ENCODE assay signal across 16 cellular contexts in genomic region chr17:74027539-74027938, GRCh38.
DNase-seq lines count a peak whose midpoint lies in the region; ATAC-seq and TF ChIP-seq lines count a peak whose summit lies in the region.
"Had no signal": no experiment of that assay in that cellular context is flagged by ENCODE, and none has a peak within 500 bp of the region (broad histone marks: within the 10 kb centered on the region; RNA-seq: fewer than 3 reads in every experiment).

No MANE protein-coding gene starts in this region.

- H3K9me3 ChIP-seq in HEK293 (ENCODE audit: control insufficient read depth, insufficient read depth, low read depth, low read length): no peaks in the 10 kb centered on the region
- H3K9me3 ChIP-seq in Peyer's patch: no peaks in the 10 kb centered on the region
- H3K9me3 ChIP-seq: Caco-2, HAP-1 had no signal

- H3K27ac ChIP-seq in HEK293 (ENCODE audit: extremely low read depth, low read depth, low read length) (no peak overlapping the region), Peyer's patch (no peak overlapping the region)
- H3K27ac ChIP-seq: KMS-11 had no signal

- no peaks in the 10 kb centered on the region for H3K36me3 Mint-ChIP-seq in mesothelial cell of epicardium
- no peaks in the 10 kb centered on the region for H3K36me3 Mint-ChIP-seq in activated T-helper 2 cell treated with anti-CD3 and anti-CD28 coated beads, Interferon-gamma antibody, Interleukin-2, Interleukin-4, amounts not matched to agents 10 μg/mL and 5 μg/mL and 100 μg/mL, durations not matched to agents 14 hours and 24 hours and 36 hours (ENCODE audit: low read depth)
- H3K36me3 Mint-ChIP-seq: CD14-positive monocyte; CD8-positive, alpha-beta memory T cell had no signal

- H3K4me3 ChIP-seq in HEK293 (ENCODE audit: low read depth, low read length) (no peak overlapping the region), Peyer's patch (no peak overlapping the region)
- H3K4me3 ChIP-seq: HAP-1 had no signal

- ATAC-seq in GM18909 (IDR thresholded peaks at IDR 0.05; ENCODE audit: poor library complexity, unreplicated experiment): no peak
- ATAC-seq: HepG2 had no signal

- peaks cover 31% of the 10 kb centered on the region for H3K27me3 Mint-ChIP-seq in mesothelial cell of epicardium (ENCODE audit: low read depth)
- peaks cover 31% of the 10 kb centered on the region for H3K27me3 Mint-ChIP-seq in activated T-helper 2 cell treated with anti-CD3 and anti-CD28 coated beads, Interferon-gamma antibody, Interleukin-2, Interleukin-4, amounts not matched to agents 10 μg/mL and 5 μg/mL and 100 μg/mL, durations not matched to agents 14 hours and 24 hours and 36 hours (ENCODE audit: low read depth)

- H3K4me3 Mint-ChIP-seq in mesothelial cell of epicardium: no peak overlapping the region
- no peak overlapping the region for H3K4me3 Mint-ChIP-seq in activated T-helper 2 cell treated with anti-CD3 and anti-CD28 coated beads, Interferon-gamma antibody, Interleukin-2, Interleukin-4, amounts not matched to agents 10 μg/mL and 5 μg/mL and 100 μg/mL, durations not matched to agents 14 hours and 24 hours and 36 hours (ENCODE audit: low read depth)
- H3K4me3 Mint-ChIP-seq: CD14-positive monocyte; CD8-positive, alpha-beta memory T cell; HFFc6 had no signal

- H3K4me1 ChIP-seq in HEK293 (ENCODE audit: control insufficient read depth, insufficient read depth, low read length) (no peaks in the 10 kb centered on the region), Peyer's patch (no peaks in the 10 kb centered on the region)
- H3K4me1 ChIP-seq: HAP-1 had no signal

- CTCF ChIA-PET in HEK293 (lab: Yijun Ruan, JAX): interaction anchor here (0.6 to 1.6 kb wide), 2 partner anchors 9 to 149 kb away, joined by 3 to 4 read pairs; no protein-coding TSS in a partner anchor

- H3K4me1 Mint-ChIP-seq in mesothelial cell of epicardium: peaks cover 23% of the 10 kb centered on the region
- H3K4me1 Mint-ChIP-seq in activated T-helper 2 cell treated with anti-CD3 and anti-CD28 coated beads, Interferon-gamma antibody, Interleukin-2, Interleukin-4, amounts not matched to agents 10 μg/mL and 5 μg/mL and 100 μg/mL, durations not matched to agents 14 hours and 24 hours and 36 hours (ENCODE audit: low read depth): no peaks in the 10 kb centered on the region
- H3K4me1 Mint-ChIP-seq: CD14-positive monocyte; CD8-positive, alpha-beta memory T cell had no signal

- POLR2A ChIA-PET in HEK293 (lab: Yijun Ruan, JAX): no interaction called here

- no peak for TF ChIP-seq CTCF in HEK293 (tag by site-specific recombination; IDR thresholded peaks at IDR 0.05)
- TF ChIP-seq CTCF in mesothelial cell of epicardium (IDR thresholded peaks at IDR 0.05; ENCODE audit: unreplicated experiment): no peak
- no peak for TF ChIP-seq CTCF in Peyer's patch (IDR thresholded peaks at IDR 0.05)

- peak overlapping the region; percentile 71 for H3K27ac Mint-ChIP-seq in mesothelial cell of epicardium
- H3K27ac Mint-ChIP-seq in activated T-helper 2 cell treated with anti-CD3 and anti-CD28 coated beads, Interferon-gamma antibody, Interleukin-2, Interleukin-4, amounts not matched to agents 10 μg/mL and 5 μg/mL and 100 μg/mL, durations not matched to agents 14 hours and 24 hours and 36 hours: no peak overlapping the region
- H3K27ac Mint-ChIP-seq: CD14-positive monocyte; CD8-positive, alpha-beta memory T cell; HFFc6 had no signal

- TF ChIP-seq POLR2A in Peyer's patch (IDR thresholded peaks at IDR 0.05): no peak

- no peaks in the 10 kb centered on the region for H3K27me3 ChIP-seq in Peyer's patch

- intact Hi-C loops in activated T-helper 2 cell treated with anti-CD3 and anti-CD28 coated beads, Interferon-gamma antibody, Interleukin-2, Interleukin-4, amounts not matched to agents 10 μg/mL and 5 μg/mL and 100 μg/mL, durations not matched to agents 14 hours and 24 hours and 36 hours (cut with micrococcal nuclease): no loop called here

- no peaks in the 10 kb centered on the region for H3K9me3 Mint-ChIP-seq in mesothelial cell of epicardium
- no peaks in the 10 kb centered on the region for H3K9me3 Mint-ChIP-seq in activated T-helper 2 cell treated with anti-CD3 and anti-CD28 coated beads, Interferon-gamma antibody, Interleukin-2, Interleukin-4, amounts not matched to agents 10 μg/mL and 5 μg/mL and 100 μg/mL, durations not matched to agents 14 hours and 24 hours and 36 hours
- H3K9me3 Mint-ChIP-seq: CD8-positive, alpha-beta memory T cell had no signal

- peak; percentile 48 for DNase-seq in DMS 273 treated with DMSO at 0.1 percent for 48 hours (lab: John Stamatoyannopoulos, UW)
- DNase-seq in cerebellar cortex (ENCODE audit: low spot score): peak; percentile 72
- DNase-seq in mesothelial cell of epicardium (ENCODE audit: low spot score in 2 of 2, unreplicated experiment in 2 of 2): no peak
- no peak for DNase-seq in Peyer's patch
- no peak for DNase-seq in activated T-helper 2 cell treated with anti-CD3 and anti-CD28 coated beads, Interferon-gamma antibody, Interleukin-2, Interleukin-4, amounts not matched to agents 10 μg/mL and 5 μg/mL and 100 μg/mL, durations not matched to agents 14 hours and 24 hours and 36 hours (ENCODE audit: low spot score)
- DNase-seq in GDM1 (lab: John Stamatoyannopoulos, UW): no peak
- DNase-seq: Caco-2; CD8-positive, alpha-beta memory T cell; GOT3; HFFc6 had no signal

- H3K36me3 ChIP-seq in HEK293 (ENCODE audit: control insufficient read depth in 2 of 2, insufficient read depth in 1 of 2, low read length in 2 of 2) (no peaks in the 10 kb centered on the region), Peyer's patch (no peaks in the 10 kb centered on the region)
- H3K36me3 ChIP-seq: HAP-1 had no signal

TF ChIP-seq in HEK293, 187 proteins besides CTCF, POLR2A, EP300 and RAD21:
- TF ChIP-seq MZF1 (tag by site-specific recombination; IDR thresholded peaks at IDR 0.05; ENCODE audit: borderline replicate concordance) (peak; percentile 48; the same call in 1 of the 2 replicates), ZNF571 (tag by site-specific recombination; IDR thresholded peaks at IDR 0.05) (no peak), ZNF394 (tag by site-specific recombination; IDR thresholded peaks at IDR 0.05; ENCODE audit: borderline replicate concordance) (no peak), IKZF3 (tag by site-specific recombination; IDR thresholded peaks at IDR 0.05) (no peak), ZIC2 (tag by site-specific recombination; IDR thresholded peaks at IDR 0.05) (peak; percentile 70)

Comparison
In these comparisons a context has a peak if more than half of its experiments do, and no peak if none do; other contexts are left out.
1. DNase-seq: peak in DMS 273 treated with DMSO at 0.1 percent for 48 hours (single experiment) and cerebellar cortex (single experiment); none in mesothelial cell of epicardium (0 of 2), Peyer's patch (0 of 3), activated T-helper 2 cell treated with anti-CD3 and anti-CD28 coated beads, Interferon-gamma antibody, Interleukin-2, Interleukin-4, amounts not matched to agents 10 μg/mL and 5 μg/mL and 100 μg/mL, durations not matched to agents 14 hours and 24 hours and 36 hours (single experiment) and GDM1 (single experiment).